ENCODE assay signal across 26 cellular contexts in the genomic region with DNA sequence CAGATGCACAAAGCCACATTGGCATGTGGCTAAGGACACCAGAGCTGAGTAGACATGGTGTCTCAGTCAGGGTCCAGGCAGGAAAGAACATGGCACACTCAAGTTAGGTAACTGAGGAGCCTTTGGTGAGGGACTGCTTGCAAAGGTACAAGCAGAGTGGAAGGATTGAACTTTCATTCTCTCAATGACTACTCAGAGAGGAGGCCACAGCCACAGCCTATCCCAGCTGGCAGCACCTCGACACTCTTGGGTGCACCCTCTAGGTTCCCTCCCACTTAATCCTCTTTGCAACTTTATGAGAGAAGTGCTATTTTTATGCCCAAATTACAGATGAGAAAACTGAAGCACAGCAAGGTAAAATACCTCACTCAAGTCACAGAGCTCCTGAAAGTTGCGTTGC.
"Had no signal": no experiment of that assay in that cellular context is flagged by ENCODE, and none has a peak within 500 bp of the region (broad histone marks: within the 10 kb centered on the region; RNA-seq: fewer than 3 reads in every experiment).

No MANE protein-coding gene starts in this region.

- H3K4me3 Mint-ChIP-seq: activated CD8-positive, alpha-beta T cell treated with anti-CD3 and anti-CD28 coated beads for 36 hours; activated naive CD4-positive, alpha-beta T cell treated with anti-CD3 and anti-CD28 coated beads, Interleukin-2, amount 50 U/mL, for 24 hours; activated T-cell treated with anti-CD3 and anti-CD28 coated beads, Interleukin-2, amount 50 U/mL, for 4 hours; mesothelial cell of epicardium; naive B cell; nephron progenitor cell; WTC11 had no signal

- H3K4me1 Mint-ChIP-seq: activated naive CD4-positive, alpha-beta T cell treated with anti-CD3 and anti-CD28 coated beads, Interleukin-2, amount 50 U/mL, for 24 hours; mesothelial cell of epicardium; naive B cell had no signal

- DNase-seq: activated CD4-positive, alpha-beta T cell treated with anti-CD3 and anti-CD28 coated beads for 1 hour; activated CD4-positive, alpha-beta T cell treated with anti-CD3 and anti-CD28 coated beads, Interleukin-2, amount 50 U/mL, for 1 hour; activated CD8-positive, alpha-beta T cell treated with anti-CD3 and anti-CD28 coated beads for 36 hours; activated T-cell treated with anti-CD3 and anti-CD28 coated beads, Interleukin-2, amount 50 U/mL, for 4 hours; anterior cingulate cortex; cerebellar nuclear complex; colonic mucosa; effector CD8-positive, alpha-beta T cell; gastrocnemius medialis; glutamatergic neuron; left ventricle myocardium inferior; naive B cell; nephron progenitor cell; ovary; right lobe of liver; stimulated activated CD4-positive, alpha-beta T cell treated with anti-CD3 and anti-CD28 coated beads, Interleukin-2, amount 100 ng/mL, for 48 hours; stimulated activated naive CD4-positive, alpha-beta T cell treated with Interleukin-2 at 50 U/mL for 16 hours; testis; transverse colon had no signal

- H3K27me3 Mint-ChIP-seq: activated CD8-positive, alpha-beta T cell treated with anti-CD3 and anti-CD28 coated beads for 36 hours; activated naive CD4-positive, alpha-beta T cell treated with anti-CD3 and anti-CD28 coated beads, Interleukin-2, amount 50 U/mL, for 24 hours; naive B cell had no signal

- H3K4me3 ChIP-seq: colonic mucosa, gastrocnemius medialis, left ventricle myocardium inferior, ovary, right lobe of liver, testis, transverse colon had no signal

- H3K27me3 ChIP-seq: colonic mucosa, gastrocnemius medialis, ovary, right lobe of liver, testis, transverse colon had no signal

- H3K36me3 ChIP-seq: colonic mucosa, gastrocnemius medialis, left ventricle myocardium inferior, ovary, transverse colon had no signal

- FAIRE-seq: endometrium, islet of Langerhans had no signal

- H3K36me3 Mint-ChIP-seq: mesothelial cell of epicardium, naive B cell, WTC11 had no signal

- H3K27ac Mint-ChIP-seq: activated CD8-positive, alpha-beta T cell treated with anti-CD3 and anti-CD28 coated beads for 36 hours; activated naive CD4-positive, alpha-beta T cell treated with anti-CD3 and anti-CD28 coated beads, Interleukin-2, amount 50 U/mL, for 24 hours; activated T-helper 2 cell treated with anti-CD3 and anti-CD28 coated beads, Interferon-gamma antibody, Interleukin-2, Interleukin-4, amounts not matched to agents 10 μg/mL and 5 μg/mL and 100 μg/mL, durations not matched to agents 14 hours and 24 hours and 36 hours; mesothelial cell of epicardium; nephron progenitor cell; progenitor cell of endocrine pancreas; WTC11 had no signal

- H3K9me3 Mint-ChIP-seq: activated CD8-positive, alpha-beta T cell treated with anti-CD3 and anti-CD28 coated beads for 36 hours; activated naive CD4-positive, alpha-beta T cell treated with anti-CD3 and anti-CD28 coated beads, Interleukin-2, amount 50 U/mL, for 24 hours; activated T-cell treated with anti-CD3 and anti-CD28 coated beads, Interleukin-2, amount 50 U/mL, for 4 hours; activated T-helper 2 cell treated with anti-CD3 and anti-CD28 coated beads, Interferon-gamma antibody, Interleukin-2, Interleukin-4, amounts not matched to agents 10 μg/mL and 5 μg/mL and 100 μg/mL, durations not matched to agents 14 hours and 24 hours and 36 hours; mesothelial cell of epicardium; naive B cell had no signal

- ATAC-seq: activated CD8-positive, alpha-beta T cell treated with anti-CD3 and anti-CD28 coated beads for 36 hours; activated T-cell treated with anti-CD3 and anti-CD28 coated beads, Interleukin-2, amount 50 U/mL, for 4 hours; gastrocnemius medialis; right lobe of liver; WTC11 had no signal
